13 cellular contexts compared by ENCODE assay signal in genomic region chr13:36801035-36801434, GRCh38. TPM values are rescaled to one million over a fixed set of nuclear protein-coding genes. Genes with fewer than 3 reads are reported as not detected.
DNase-seq lines count a peak whose midpoint lies in the region; ATAC-seq and TF ChIP-seq lines count a peak whose summit lies in the region.
"Had no signal": no experiment of that assay in that cellular context is flagged by ENCODE, and none has a peak within 500 bp of the region (broad histone marks: within the 10 kb centered on the region; RNA-seq: fewer than 3 reads in every experiment).

No MANE protein-coding gene starts in this region.

- no peaks in the 10 kb centered on the region for H4K20me1 ChIP-seq in mammary epithelial cell (ENCODE audit: insufficient read depth, low read length)

- dilution Hi-C loops in mammary epithelial cell (cut with HindIII; ENCODE audit: low sequenced_read_pairs) = no loop called here

- H3K9ac ChIP-seq in mammary epithelial cell (ENCODE audit: insufficient read depth, low read length) = no peak overlapping the region

- in situ Hi-C loops in mammary epithelial cell (cut with MboI; ENCODE audit: low sequenced_read_pairs in 2 of 2) = no loop called here

- no peaks in the 10 kb centered on the region for H3K79me2 ChIP-seq in mammary epithelial cell (ENCODE audit: insufficient read depth, low read length)

- TF ChIP-seq CTCF in mammary epithelial cell (conservative IDR thresholded peaks at IDR 0.05 in 1 of 2, IDR thresholded peaks at IDR 0.05 in 1 of 2; ENCODE audit: extremely low read depth in 1 of 2, insufficient read depth in 1 of 2, low read depth in 1 of 2, low read length in 2 of 2) = no peak

- no peaks in the 10 kb centered on the region for H3K27me3 ChIP-seq in mammary epithelial cell (ENCODE audit: insufficient read depth, low read length)
- H3K27me3 ChIP-seq: BE2C, SJCRH30 had no signal

- H3K4me3 ChIP-seq in mammary epithelial cell (replicated peaks in 1 of 3; ENCODE audit: insufficient read depth in 1 of 3, low read depth in 2 of 3, low read length in 3 of 3) = no peak overlapping the region
- H3K4me3 ChIP-seq: SJCRH30 had no signal

- ATAC-seq in GM21723 (IDR thresholded peaks at IDR 0.05; ENCODE audit: unreplicated experiment) = no peak

- DNase-seq in NCI-H82 (lab: John Stamatoyannopoulos, UW) = peak; percentile 42
- DNase-seq in NCI-H82 treated with DMSO at 0.1 percent for 48 hours (lab: John Stamatoyannopoulos, UW; ENCODE audit: unreplicated experiment) = no peak
- peak; percentile 58 for DNase-seq in NCI-H146 (lab: John Stamatoyannopoulos, UW)
- DNase-seq in mammary epithelial cell = peak; percentile 29
- DNase-seq in renal cortical epithelial cell (ENCODE audit: low read depth) = peak; percentile 76
- DNase-seq in NCI-H2227 (lab: John Stamatoyannopoulos, UW; ENCODE audit: unreplicated experiment) = no peak
- DNase-seq: BE2C; CD4-positive, alpha-beta memory T cell; NCI-H1436 treated with DMSO at 0.1 percent for 48 hours; NCI-H526 treated with DMSO at 0.1 percent for 48 hours; SJCRH30 had no signal

- H3K9me3 ChIP-seq in mammary epithelial cell (replicated peaks; ENCODE audit: insufficient read depth, low read length) = no peaks in the 10 kb centered on the region
- H3K9me3 ChIP-seq: BE2C, SJCRH30 had no signal

- CTCF ChIA-PET in mammary epithelial cell (lab: Charles Lee; ENCODE audit: low non-redundant PET) = no interaction called here

- BruUV-seq in mammary epithelial cell (replicated peaks; lab: Mats Ljungman, UMichigan) = no TSS peak

- H3K4me2 ChIP-seq in mammary epithelial cell (ENCODE audit: insufficient read depth, low read depth, low read length) = no peak overlapping the region

- H3K27ac ChIP-seq in mammary epithelial cell (ENCODE audit: insufficient read depth, low read depth, low read length) = no peak overlapping the region
- H3K27ac ChIP-seq: RWPE1, SJCRH30 had no signal

- H2AFZ ChIP-seq in mammary epithelial cell (ENCODE audit: low read depth, low read length) = no peak overlapping the region

- H3K36me3 ChIP-seq in mammary epithelial cell (ENCODE audit: insufficient read depth, low read length) = no peaks in the 10 kb centered on the region
- H3K36me3 ChIP-seq: BE2C, SJCRH30 had no signal

- peaks cover 2% of the 10 kb centered on the region for H3K4me1 ChIP-seq in mammary epithelial cell (ENCODE audit: insufficient read depth, low read length)
- H3K4me1 ChIP-seq: BE2C, SJCRH30 had no signal

- intact Hi-C loops in mammary epithelial cell (cut with micrococcal nuclease) = no loop called here

- WGBS in mammary epithelial cell (ENCODE audit: low coverage, missing lambda C conversion rate) = 9% methylated on average over 2 of the region's 3 CpGs

RNA-seq across cellular contexts. Expression of gene RFXAP, which starts 18.0 kb away (rescaled TPM):
- total RNA-seq in mammary epithelial cell (1 to 10 TPM; 3.3 to 4.4 TPM), renal cortical epithelial cell (2.3 TPM in 1 of 2 replicates, not detected in the other)
- 1.6 TPM for polyA plus RNA-seq in mammary epithelial cell
- polyA minus RNA-seq in mammary epithelial cell = not detected

Comparison
In these comparisons a context has a peak if more than half of its experiments do, and no peak if none do; other contexts are left out.
1. DNase-seq: peak in NCI-H82 (single experiment), NCI-H146 (single experiment), mammary epithelial cell (single experiment) and renal cortical epithelial cell (single experiment); none in NCI-H82 treated with DMSO at 0.1 percent for 48 hours (single experiment) and NCI-H2227 (single experiment).